Comparison of ENCODE assay signal across 14 cellular contexts in the genomic region with DNA sequence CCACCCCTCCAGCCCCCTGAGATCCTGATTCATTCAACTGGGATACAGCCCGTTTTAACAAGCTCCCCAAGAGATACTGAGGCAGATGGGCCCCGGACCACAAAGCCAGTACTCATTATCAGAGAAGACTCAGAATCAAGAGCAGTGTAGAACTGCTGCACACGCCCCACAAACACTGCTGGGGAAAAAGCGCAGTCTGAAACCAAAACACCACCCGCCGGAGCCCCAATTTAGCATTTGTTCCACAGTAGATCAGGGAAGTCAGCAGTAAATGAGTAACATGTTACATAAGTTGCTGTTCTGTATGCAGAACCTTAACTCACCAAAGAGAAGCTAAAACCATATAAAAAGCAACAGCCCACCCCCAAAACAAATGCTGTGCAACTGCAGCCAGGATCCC.
"Had no signal": no experiment of that assay in that cellular context is flagged by ENCODE, and none has a peak within 500 bp of the region (broad histone marks: within the 10 kb centered on the region; RNA-seq: fewer than 3 reads in every experiment).

No MANE protein-coding gene starts in this region.

- H3K27ac ChIP-seq: heart right ventricle, right atrium auricular region, tibial nerve had no signal

- DNase-seq: activated CD4-positive, alpha-beta T cell treated with anti-CD3 and anti-CD28 coated beads, Interleukin-2, amount 50 U/mL, for 48 hours; activated CD8-positive, alpha-beta memory T cell treated with anti-CD3 and anti-CD28 coated beads, Interleukin-2, amount 50 U/mL, for 48 hours; activated gamma-delta T cell treated with Interleukin-2 at 50 U/mL for 16 hours; activated T-cell treated with anti-CD3 and anti-CD28 coated beads, Interleukin-2, amount 50 U/mL, for 72 hours; effector memory CD4-positive, alpha-beta T cell; foreskin melanocyte; heart right ventricle; left colon; naive B cell; stimulated activated CD4-positive, alpha-beta T cell treated with anti-CD3 and anti-CD28 coated beads, Interleukin-2, amount 100 ng/mL, for 48 hours had no signal

- H3K4me3 ChIP-seq: heart right ventricle, right atrium auricular region, tibial nerve had no signal

- H3K36me3 ChIP-seq: right atrium auricular region, tibial nerve had no signal

- ATAC-seq: activated CD4-positive, CD25-positive, alpha-beta regulatory T cell treated with anti-CD3 and anti-CD28 coated beads, Interleukin-2, amount 50 U/mL, for 24 hours; heart right ventricle; left colon; stimulated activated memory B cell treated with anti-CD40 and anti-IgM and Interleukin-4, amounts not matched to agents 10 μg/mL and 1 μg/mL and 100 μg/mL, for 72 hours had no signal

- H3K27me3 ChIP-seq: heart right ventricle, right atrium auricular region, tibial nerve had no signal

- H3K4me1 ChIP-seq: right atrium auricular region had no signal

- H3K9me3 ChIP-seq: right atrium auricular region had no signal
